ENCODE assay signal across 12 cellular contexts in genomic region chr10:29621161-29621560, GRCh38. TPM values are rescaled to one million over a fixed set of nuclear protein-coding genes. Genes with fewer than 3 reads are reported as not detected.
DNase-seq lines count a peak whose midpoint lies in the region; ATAC-seq and TF ChIP-seq lines count a peak whose summit lies in the region.
"Had no signal": no experiment of that assay in that cellular context is flagged by ENCODE, and none has a peak within 500 bp of the region (broad histone marks: within the 10 kb centered on the region; RNA-seq: fewer than 3 reads in every experiment).

No MANE protein-coding gene starts in this region.

- no peaks in the 10 kb centered on the region for H3K36me3 ChIP-seq in adipocyte (ENCODE audit: control insufficient read depth, insufficient read depth, low read length, severe bottlenecking)
- peaks cover 1% of the 10 kb centered on the region for H3K36me3 ChIP-seq in rectal smooth muscle tissue (ENCODE audit: control insufficient read depth, insufficient read depth, low read length)

- H3K27me3 Mint-ChIP-seq in glutamatergic neuron (ENCODE audit: unreplicated experiment), result peaks cover 8% of the 10 kb centered on the region
- no peaks in the 10 kb centered on the region for H3K27me3 Mint-ChIP-seq in T-helper 2 cell treated with Interferon-gamma antibody and Interleukin-4, amounts not matched to agents 5 μg/mL and 100 μg/mL, for 36 hours (ENCODE audit: low read depth)
- H3K27me3 Mint-ChIP-seq: activated naive CD4-positive, alpha-beta T cell treated with anti-CD3 and anti-CD28 coated beads, Interleukin-2, amount 10 ng/mL, durations not matched to agents 7 days and 5 days had no signal

- H3K9ac ChIP-seq in adipocyte (ENCODE audit: low read length), result peak overlapping the region; percentile 16
- no peak overlapping the region for H3K9ac ChIP-seq in rectal smooth muscle tissue (ENCODE audit: low read length)

- peaks cover 51% of the 10 kb centered on the region for H3K4me1 Mint-ChIP-seq in glutamatergic neuron (ENCODE audit: low read depth, unreplicated experiment)
- no peaks in the 10 kb centered on the region for H3K4me1 Mint-ChIP-seq in T-helper 2 cell treated with Interferon-gamma antibody and Interleukin-4, amounts not matched to agents 5 μg/mL and 100 μg/mL, for 36 hours (ENCODE audit: low read depth)
- H3K4me1 Mint-ChIP-seq: activated naive CD4-positive, alpha-beta T cell treated with anti-CD3 and anti-CD28 coated beads, Interleukin-2, amount 10 ng/mL, durations not matched to agents 7 days and 5 days had no signal

- peak overlapping the region; percentile 98 for H3K27ac Mint-ChIP-seq in glutamatergic neuron (ENCODE audit: unreplicated experiment)
- H3K27ac Mint-ChIP-seq in T-helper 2 cell treated with Interferon-gamma antibody and Interleukin-4, amounts not matched to agents 5 μg/mL and 100 μg/mL, for 36 hours, result no peak overlapping the region
- H3K27ac Mint-ChIP-seq: activated naive CD4-positive, alpha-beta T cell treated with anti-CD3 and anti-CD28 coated beads, Interleukin-2, amount 10 ng/mL, durations not matched to agents 7 days and 5 days; CD8-positive, alpha-beta memory T cell had no signal

- no peak for ATAC-seq in GM21381 (IDR thresholded peaks at IDR 0.05; ENCODE audit: unreplicated experiment)

- no peaks in the 10 kb centered on the region for H3K36me3 Mint-ChIP-seq in glutamatergic neuron (ENCODE audit: unreplicated experiment)
- H3K36me3 Mint-ChIP-seq in T-helper 2 cell treated with Interferon-gamma antibody and Interleukin-4, amounts not matched to agents 5 μg/mL and 100 μg/mL, for 36 hours (ENCODE audit: low read depth), result no peaks in the 10 kb centered on the region
- H3K36me3 Mint-ChIP-seq: activated naive CD4-positive, alpha-beta T cell treated with anti-CD3 and anti-CD28 coated beads, Interleukin-2, amount 10 ng/mL, durations not matched to agents 7 days and 5 days; CD8-positive, alpha-beta memory T cell had no signal

- no peaks in the 10 kb centered on the region for H3K9me3 ChIP-seq in adipocyte (ENCODE audit: control insufficient read depth, low read length)

- H3K27me3 ChIP-seq in adipocyte (replicated peaks; ENCODE audit: control insufficient read depth, insufficient read depth, low read length) (no peaks in the 10 kb centered on the region), rectal smooth muscle tissue (ENCODE audit: control insufficient read depth, insufficient read depth, low read length) (no peaks in the 10 kb centered on the region)

- H3K4me3 ChIP-seq in adipocyte (ENCODE audit: low read length), result no peak overlapping the region
- no peak overlapping the region for H3K4me3 ChIP-seq in rectal smooth muscle tissue (ENCODE audit: low read length)

- DNase-seq in EL, result peak; percentile 53
- DNase-seq in adipocyte (ENCODE audit: low read depth), result peak; percentile 97
- DNase-seq in glutamatergic neuron, result peak; percentile 63
- DNase-seq in NAMALWA (ENCODE audit: low spot score), result no peak
- DNase-seq in T-helper 2 cell treated with Interferon-gamma antibody and Interleukin-4, amounts not matched to agents 5 μg/mL and 100 μg/mL, for 36 hours (ENCODE audit: low spot score), result no peak
- no peak for DNase-seq in foreskin melanocyte
- DNase-seq: activated naive CD4-positive, alpha-beta T cell treated with anti-CD3 and anti-CD28 coated beads, Interleukin-2, amount 10 ng/mL, durations not matched to agents 7 days and 5 days; CD8-positive, alpha-beta memory T cell; NCI-H1930; stimulated activated CD4-positive, alpha-beta T cell treated with anti-CD3 and anti-CD28 coated beads, Interleukin-12 subunit alpha, Interleukin-12 subunit beta, amount 100 ng/mL, for 4 hours had no signal

- H3K9me3 Mint-ChIP-seq in glutamatergic neuron (ENCODE audit: unreplicated experiment), result peaks cover 13% of the 10 kb centered on the region
- H3K9me3 Mint-ChIP-seq in T-helper 2 cell treated with Interferon-gamma antibody and Interleukin-4, amounts not matched to agents 5 μg/mL and 100 μg/mL, for 36 hours, result no peaks in the 10 kb centered on the region
- H3K9me3 Mint-ChIP-seq: activated naive CD4-positive, alpha-beta T cell treated with anti-CD3 and anti-CD28 coated beads, Interleukin-2, amount 10 ng/mL, durations not matched to agents 7 days and 5 days; CD8-positive, alpha-beta memory T cell had no signal

- H3K4me1 ChIP-seq in adipocyte (ENCODE audit: control insufficient read depth, insufficient read depth, low read length) (peaks cover 42% of the 10 kb centered on the region), rectal smooth muscle tissue (ENCODE audit: control insufficient read depth, insufficient read depth, low read length) (peaks cover 42% of the 10 kb centered on the region)

- TF ChIP-seq CTCF in glutamatergic neuron (IDR thresholded peaks at IDR 0.05; ENCODE audit: partially characterized antibody, unreplicated experiment), result no peak

- H3K27ac ChIP-seq in rectal smooth muscle tissue (ENCODE audit: low read depth, low read length), result peak overlapping the region; percentile 92

- H3K4me3 Mint-ChIP-seq in glutamatergic neuron (ENCODE audit: unreplicated experiment), result peak overlapping the region; percentile 82
- H3K4me3 Mint-ChIP-seq in T-helper 2 cell treated with Interferon-gamma antibody and Interleukin-4, amounts not matched to agents 5 μg/mL and 100 μg/mL, for 36 hours, result no peak overlapping the region
- H3K4me3 Mint-ChIP-seq: activated naive CD4-positive, alpha-beta T cell treated with anti-CD3 and anti-CD28 coated beads, Interleukin-2, amount 10 ng/mL, durations not matched to agents 7 days and 5 days; CD8-positive, alpha-beta memory T cell had no signal

RNA-seq across cellular contexts. Expression of gene SVIL, which starts 13.6 kb away (rescaled TPM):
- total RNA-seq in glutamatergic neuron (ENCODE audit: unreplicated experiment), result 117 TPM

Comparison
In these comparisons a context has a peak if more than half of its experiments do, and no peak if none do; other contexts are left out.
1. DNase-seq: peak in EL (single experiment), adipocyte (single experiment) and glutamatergic neuron (single experiment); none in NAMALWA (single experiment), T-helper 2 cell treated with Interferon-gamma antibody and Interleukin-4, amounts not matched to agents 5 μg/mL and 100 μg/mL, for 36 hours (single experiment) and foreskin melanocyte (single experiment).